In the genomic region with DNA sequence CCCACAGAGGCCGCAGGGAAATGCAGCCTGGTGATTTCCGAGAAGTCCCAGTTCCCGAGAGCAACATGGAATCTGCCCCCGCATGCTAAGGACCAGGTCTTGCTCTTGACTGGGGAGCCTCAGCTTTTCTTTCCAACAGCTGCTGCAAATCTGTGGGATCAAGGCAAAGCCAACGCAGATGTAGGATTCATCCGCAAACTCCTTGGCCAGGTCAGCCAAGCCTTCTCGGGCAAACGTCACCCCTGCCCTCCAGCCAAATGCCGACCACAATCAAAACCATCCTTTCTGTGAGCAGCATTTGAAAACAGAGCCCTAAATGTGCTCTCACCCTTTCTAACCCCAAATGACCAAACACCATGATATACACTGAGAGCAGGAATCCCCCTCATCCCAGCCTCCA, we compare ENCODE assay signal across 13 cellular contexts. TPM values are rescaled to one million over a fixed set of nuclear protein-coding genes. Genes with fewer than 3 reads are reported as not detected.
DNase-seq lines count a peak whose midpoint lies in the region; FAIRE-seq and TF ChIP-seq lines count a peak whose summit lies in the region.
"Had no signal": no experiment of that assay in that cellular context is flagged by ENCODE, and none has a peak within 500 bp of the region (broad histone marks: within the 10 kb centered on the region; RNA-seq: fewer than 3 reads in every experiment).

No MANE protein-coding gene starts in this region.

- H3K9ac ChIP-seq in HUES6 (ENCODE audit: low read length): peak overlapping the region; percentile 28
- peak overlapping the region; percentile 1 for H3K9ac ChIP-seq in endodermal cell (ENCODE audit: extremely low read depth, low read length, poor library complexity, severe bottlenecking)

- H3K4me1 ChIP-seq in HUES6 (ENCODE audit: control insufficient read depth, insufficient read depth, low read length) (peaks cover 11% of the 10 kb centered on the region), endodermal cell (ENCODE audit: control insufficient read depth, insufficient read depth, low read length) (no peaks in the 10 kb centered on the region)

- peaks cover 4% of the 10 kb centered on the region; the same call in 1 of the 2 replicates for H3K9me3 ChIP-seq in HUES6 (ENCODE audit: control insufficient read depth, insufficient read depth, low read depth, low read length)
- H3K9me3 ChIP-seq in endodermal cell (ENCODE audit: control insufficient read depth, low read length): no peaks in the 10 kb centered on the region

- H3K27me3 ChIP-seq in HUES6 (ENCODE audit: control insufficient read depth, insufficient read depth, low read length) (no peaks in the 10 kb centered on the region), endodermal cell (ENCODE audit: control insufficient read depth, insufficient read depth, low read length, poor library complexity, severe bottlenecking) (no peaks in the 10 kb centered on the region)

- 81 to 88% methylated on average over 8 to 9 of the region's 9 CpGs for WGBS in endodermal cell (ENCODE audit: insufficient coverage in 1 of 2, insufficient read length in 1 of 2), 2 experiments

- H3K4me1 Mint-ChIP-seq in endodermal cell: peaks cover 3% of the 10 kb centered on the region

- H3K4me3 ChIP-seq in HUES6 (ENCODE audit: low read depth, low read length): no peak overlapping the region
- H3K4me3 ChIP-seq in endodermal cell (ENCODE audit: low read length): no peak overlapping the region
- H3K4me3 ChIP-seq: PC-9 had no signal

- no peaks in the 10 kb centered on the region for H3K27me3 Mint-ChIP-seq in endodermal cell (ENCODE audit: insufficient read depth)

- no peak for FAIRE-seq in GM19239 (lab: Jason Lieb, UNC)

- no peak overlapping the region for H3K4me3 Mint-ChIP-seq in endodermal cell

- peaks cover 10% of the 10 kb centered on the region for H3K9me3 Mint-ChIP-seq in endodermal cell
- H3K9me3 Mint-ChIP-seq: activated naive CD4-positive, alpha-beta T cell treated with anti-CD3 and anti-CD28 coated beads, Interleukin-2, amount 50 U/mL, for 72 hours had no signal

- TF ChIP-seq CTCF in AG09319 (IDR thresholded peaks at IDR 0.05; ENCODE audit: low read depth, low read length) (no peak), endodermal cell (conservative IDR thresholded peaks at IDR 0.05) (no peak)

- H3K36me3 ChIP-seq in HUES6 (ENCODE audit: control insufficient read depth, insufficient read depth, low read length): 0 out of 2 replicates have a peak, but pooled peaks cover 7% of the 10 kb centered on the region
- peaks cover 47% of the 10 kb centered on the region for H3K36me3 ChIP-seq in endodermal cell (ENCODE audit: control insufficient read depth, insufficient read depth, low read length)

- H3K27ac Mint-ChIP-seq in endodermal cell: peak overlapping the region; percentile 77
- H3K27ac Mint-ChIP-seq: activated naive CD4-positive, alpha-beta T cell treated with anti-CD3 and anti-CD28 coated beads, Interleukin-2, amount 50 U/mL, for 72 hours had no signal

- peak overlapping the region; percentile 60 for H3K27ac ChIP-seq in HUES6 (ENCODE audit: low read depth, low read length)
- peak overlapping the region; percentile 62 for H3K27ac ChIP-seq in endodermal cell (ENCODE audit: low read depth, low read length)
- H3K27ac ChIP-seq: C4-2B, PC-9 had no signal

- peak; percentile 83 for DNase-seq in AG09319 (ENCODE audit: extremely low read depth, low read depth)
- DNase-seq in endodermal cell: no peak
- DNase-seq in myocyte (ENCODE audit: low read depth): peak; percentile 89
- no peak for DNase-seq in GM19239 (ENCODE audit: insufficient read length, low spot score)
- DNase-seq in germinal center (ENCODE audit: low spot score): no peak
- DNase-seq in activated CD4-positive, alpha-beta T cell treated with anti-CD3 and anti-CD28 coated beads, Interleukin-2, amount 50 U/mL, for 4 hours: no peak
- DNase-seq in epidermal melanocyte (ENCODE audit: insufficient read length, low spot score): no peak
- DNase-seq: NCI-H2171 treated with DMSO at 0.1 percent for 48 hours; PC-9; stimulated activated CD4-positive, alpha-beta T cell treated with anti-CD3 and anti-CD28 coated beads, Interleukin-12 subunit alpha, Interleukin-12 subunit beta, amount 100 ng/mL, for 4 hours had no signal

- peaks cover 57% of the 10 kb centered on the region for H3K36me3 Mint-ChIP-seq in endodermal cell (ENCODE audit: low read depth)
- H3K36me3 Mint-ChIP-seq: activated naive CD4-positive, alpha-beta T cell treated with anti-CD3 and anti-CD28 coated beads, Interleukin-2, amount 50 U/mL, for 72 hours had no signal

RNA-seq across cellular contexts. Expression of gene MRM3, which starts 54.0 kb away (rescaled TPM):
- total RNA-seq in endodermal cell (10 to 100 TPM; 14.0 to 18.7 TPM), myocyte (32.8 and 34.7 TPM in 2 replicates)
- polyA plus RNA-seq in endodermal cell (2013, experiment 1 of 2): 10.1 TPM
- 10.7 TPM for polyA plus RNA-seq in endodermal cell (2013, experiment 2 of 2)
- 15.5 TPM for polyA plus RNA-seq in myocyte (2012)

RNA-seq across cellular contexts. Expression of gene GLOD4, which starts 54.1 kb away (rescaled TPM):
- 10 to 100 TPM; 81.6 to 95.1 TPM for total RNA-seq in endodermal cell
- 58.6 TPM for polyA plus RNA-seq in endodermal cell (2013, experiment 1 of 2)
- 54.5 TPM for polyA plus RNA-seq in endodermal cell (2013, experiment 2 of 2)
- total RNA-seq in myocyte: 89.4 and 103 TPM in 2 replicates
- polyA plus RNA-seq in myocyte (2012): 85.9 TPM

Comparison
In these comparisons a context has a peak if more than half of its experiments do, and no peak if none do; other contexts are left out.
1. DNase-seq: peak in AG09319 (single experiment) and myocyte (single experiment); none in endodermal cell (single experiment), GM19239 (single experiment), germinal center (single experiment), activated CD4-positive, alpha-beta T cell treated with anti-CD3 and anti-CD28 coated beads, Interleukin-2, amount 50 U/mL, for 4 hours (0 of 2) and epidermal melanocyte (single experiment).